Comparison of ENCODE assay signal across 14 cellular contexts in the genomic region with DNA sequence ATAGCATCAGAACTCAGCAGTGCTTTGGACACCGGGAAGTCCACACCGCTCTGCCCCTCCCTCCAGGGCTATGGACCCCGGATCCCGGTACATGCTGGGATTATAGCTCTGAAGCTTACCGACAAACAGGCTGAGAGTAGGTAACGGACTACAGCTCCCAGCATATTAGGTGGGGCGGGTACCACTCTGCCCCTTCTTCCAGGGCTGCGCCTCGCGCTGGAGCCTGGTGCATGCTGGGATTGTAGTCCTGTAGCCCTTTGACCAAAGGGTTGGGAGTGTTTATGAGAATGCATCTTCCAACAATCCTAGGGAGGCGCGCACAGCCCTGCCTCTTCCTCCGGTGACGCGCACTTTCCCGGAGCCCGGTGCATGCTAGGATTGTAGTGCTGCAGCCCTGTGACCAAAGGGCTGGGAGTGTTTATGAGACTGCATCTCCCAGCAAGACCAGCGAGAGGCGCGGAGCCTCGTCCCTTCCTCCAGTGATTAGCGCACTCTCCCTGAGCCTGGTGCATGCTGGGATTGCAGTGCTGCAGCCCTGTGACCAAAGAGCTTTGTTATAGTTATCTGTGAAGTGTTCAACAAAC. TPM values are rescaled to one million over a fixed set of nuclear protein-coding genes. Genes with fewer than 3 reads are reported as not detected.
A peak's percentile ranks its signal among the peaks of the same experiment; 100 is the strongest.
DNase-seq lines count a peak whose midpoint lies in the region; ATAC-seq, FAIRE-seq and TF ChIP-seq lines count a peak whose summit lies in the region.
"Not testable (repeated sequence)": the region's sequence is repeated elsewhere in the genome, so short reads cannot be mapped to it uniquely, and the experiment has no call there.
"Had no signal": no experiment of that assay in that cellular context is flagged by ENCODE, and none has a peak within 500 bp of the region (broad histone marks: within the 10 kb centered on the region; RNA-seq: fewer than 3 reads in every experiment).

No MANE protein-coding gene starts in this region.

- not testable (repeated sequence) for H3K36me3 Mint-ChIP-seq in T-cell; activated CD8-positive, alpha-beta T cell treated with anti-CD3 and anti-CD28 coated beads, Interleukin-2, amount 10 ng/mL, durations not matched to agents 7 days and 5 days (ENCODE audit: low read depth)

- not testable (repeated sequence) for TF ChIP-seq CTCF in A549 (IDR thresholded peaks at IDR 0.05); GM06990 (IDR thresholded peaks at IDR 0.05; ENCODE audit: insufficient read depth, low read length, poor library complexity, severe bottlenecking); K562 (IDR thresholded peaks at IDR 0.05 in 2 of 3, conservative IDR thresholded peaks at IDR 0.05 in 1 of 3; ENCODE audit: insufficient read depth in 2 of 3, low read depth in 1 of 3, low read length in 3 of 3); heart left ventricle (IDR thresholded peaks at IDR 0.05); HepG2 (CRISPR knock-in tag; IDR thresholded peaks at IDR 0.05)

- H3K9me1 ChIP-seq in K562 (ENCODE audit: control insufficient read depth, insufficient read depth, low read length) = not testable (repeated sequence)

- TF ChIP-seq RAD21 in A549 (conservative IDR thresholded peaks at IDR 0.05 in 1 of 2, IDR thresholded peaks at IDR 0.05 in 1 of 2); K562 (CRISPR knock-in tag; conservative IDR thresholded peaks at IDR 0.05 in 1 of 2, IDR thresholded peaks at IDR 0.05 in 1 of 2); HepG2 (CRISPR knock-in tag; IDR thresholded peaks at IDR 0.05): not testable (repeated sequence)

- DNase-seq in A549 (ENCODE audit: low read depth in 1 of 2, low spot score in 1 of 2); GM06990 (ENCODE audit: extremely low read depth, insufficient read length); K562 (ENCODE audit: extremely low read depth in 1 of 4, low spot score in 3 of 4); HepG2 (ENCODE audit: low spot score): not testable (repeated sequence)
- DNase-seq in T-cell = peak in 2 of 34 experiments; percentile 5 to 6
- peak; percentile 27 for DNase-seq in activated CD8-positive, alpha-beta T cell treated with anti-CD3 and anti-CD28 coated beads, Interleukin-2, amount 10 ng/mL, durations not matched to agents 7 days and 5 days
- DNase-seq in heart left ventricle = peak in 3 of 5 donors; percentile 29 to 68 (median 56)
- peak; percentile 20 for DNase-seq in stimulated activated CD4-positive, alpha-beta T cell treated with anti-CD3 and anti-CD28 coated beads, Interleukin-4, amount 100 ng/mL, for 24 hours

- not testable (repeated sequence) for H4K20me1 ChIP-seq in K562 (replicated peaks; ENCODE audit: control insufficient read depth, insufficient read depth, low read length); HepG2 (ENCODE audit: insufficient read depth, low read length)

- TF ChIP-seq EP300 in A549 (IDR thresholded peaks at IDR 0.05); K562 (IDR thresholded peaks at IDR 0.05; ENCODE audit: low read length); HepG2 (IDR thresholded peaks at IDR 0.05; ENCODE audit: low read depth in 2 of 2, low read length in 2 of 2); HepG2 (CRISPR knock-in tag; IDR thresholded peaks at IDR 0.05; ENCODE audit: borderline replicate concordance): not testable (repeated sequence)

- intact Hi-C loops in K562 (cut with micrococcal nuclease); heart left ventricle (cut with DNase I); HepG2 (cut with micrococcal nuclease; ENCODE audit: unreplicated experiment): not testable (repeated sequence)

- in situ Hi-C loops in K562 (cut with MboI); HepG2 (cut with HindIII; ENCODE audit: extremely low pct_ligation_motif_present, low pct_unique_long_range_greater_than_20kb): not testable (repeated sequence)

- not testable (repeated sequence) for H3K27ac ChIP-seq in A549; K562 (ENCODE audit: extremely low read depth, low read depth, low read length); heart left ventricle; HepG2 (ENCODE audit: extremely low read length, insufficient read depth, low read length)

- H3K27ac Mint-ChIP-seq in T-cell; activated CD8-positive, alpha-beta T cell treated with anti-CD3 and anti-CD28 coated beads, Interleukin-2, amount 10 ng/mL, durations not matched to agents 7 days and 5 days: not testable (repeated sequence)

- peak; percentile 45 to 89; a peak in 4 of 6 replicates for ATAC-seq in A549
- ATAC-seq in T-cell (replicated peaks in 1 of 4); activated CD8-positive, alpha-beta T cell treated with anti-CD3 and anti-CD28 coated beads, Interleukin-2, amount 10 ng/mL, durations not matched to agents 7 days and 5 days; K562; heart left ventricle; HepG2: not testable (repeated sequence)

- not testable (repeated sequence) for H3K9me3 ChIP-seq in A549; K562 (replicated peaks; ENCODE audit: control insufficient read depth, insufficient read depth, low read depth, low read length); heart left ventricle; HepG2 (ENCODE audit: low read length)

- H3K4me3 Mint-ChIP-seq in T-cell = peak overlapping the region in 2 of 3 donors; percentile 3 to 53
- H3K4me3 Mint-ChIP-seq in activated CD8-positive, alpha-beta T cell treated with anti-CD3 and anti-CD28 coated beads, Interleukin-2, amount 10 ng/mL, durations not matched to agents 7 days and 5 days = not testable (repeated sequence)

- not testable (repeated sequence) for H3K27me3 ChIP-seq in GM06990 (replicated peaks; ENCODE audit: control insufficient read depth, insufficient read depth, low read length); K562 (ENCODE audit: control insufficient read depth in 2 of 2, insufficient read depth in 2 of 2, low read length in 2 of 2); heart left ventricle; HepG2 (ENCODE audit: control insufficient read depth in 1 of 2, insufficient read depth in 2 of 2, low read length in 2 of 2)

- not testable (repeated sequence) for TF ChIP-seq POLR2A in A549 (IDR thresholded peaks at IDR 0.05; ENCODE audit: low read length); K562 (conservative IDR thresholded peaks at IDR 0.05); heart left ventricle (IDR thresholded peaks at IDR 0.05); HepG2 (IDR thresholded peaks at IDR 0.05; ENCODE audit: insufficient read depth in 1 of 2, low read depth in 2 of 2, low read length in 2 of 2)

- CTCF ChIA-PET in A549 (lab: Yijun Ruan, JAX); T-cell (lab: Charles Lee); activated CD8-positive, alpha-beta T cell treated with anti-CD3 and anti-CD28 coated beads, Interleukin-2, amount 10 ng/mL, durations not matched to agents 7 days and 5 days (lab: Charles Lee); K562 (lab: Yijun Ruan, JAX; ENCODE audit: low intra/inter-chr PET ratio); HepG2 (lab: Yijun Ruan, JAX; ENCODE audit: low intra/inter-chr PET ratio, low total read pairs): not testable (repeated sequence)

- not testable (repeated sequence) for H3K27me3 Mint-ChIP-seq in T-cell; activated CD8-positive, alpha-beta T cell treated with anti-CD3 and anti-CD28 coated beads, Interleukin-2, amount 10 ng/mL, durations not matched to agents 7 days and 5 days (ENCODE audit: low read depth)

- not testable (repeated sequence) for H2AFZ ChIP-seq in K562 (ENCODE audit: low read depth, low read length); HepG2 (ENCODE audit: low read length)

- 4% methylated on average over 4 of the region's 22 CpGs for WGBS in A549 (ENCODE audit: missing lambda C conversion rate)
- no CpG with 5 or more reads among the region's 22 CpGs for WGBS in K562 (ENCODE audit: insufficient coverage, low coverage, missing lambda C conversion rate)
- WGBS in heart left ventricle, 4 donors = 22 to 42% (median 30%) methylated on average over 5 of the region's 22 CpGs; no CpG with 5 or more reads in 1 of the 4 donors
- no CpG with 5 or more reads among the region's 22 CpGs for WGBS in HepG2 (ENCODE audit: low lambda C conversion rate)

- H3K79me2 ChIP-seq in K562 (ENCODE audit: control insufficient read depth, insufficient read depth, low read length); HepG2 (ENCODE audit: insufficient read depth, low read length): not testable (repeated sequence)

- H3K4me2 ChIP-seq in A549 = peak overlapping the region; percentile 39
- H3K4me2 ChIP-seq in K562 (ENCODE audit: insufficient read depth, low read length); HepG2 (ENCODE audit: low read depth, low read length): not testable (repeated sequence)

- H3K9ac ChIP-seq in K562 (ENCODE audit: insufficient read depth in 1 of 2, low read depth in 2 of 2, low read length in 2 of 2); HepG2 (ENCODE audit: insufficient read depth, low read depth, low read length): not testable (repeated sequence)

- POLR2A ChIA-PET in A549 (lab: Yijun Ruan, JAX); T-cell (lab: Charles Lee); activated CD8-positive, alpha-beta T cell treated with anti-CD3 and anti-CD28 coated beads, Interleukin-2, amount 10 ng/mL, durations not matched to agents 7 days and 5 days (lab: Charles Lee); K562 (lab: Yijun Ruan, JAX); HepG2 (lab: Yijun Ruan, JAX): not testable (repeated sequence)

- FAIRE-seq in A549 (lab: Jason Lieb, UNC); HepG2 (lab: Jason Lieb, UNC): not testable (repeated sequence)
- FAIRE-seq in K562 (lab: Jason Lieb, UNC) = peak; percentile 54

- BruUV-seq in K562 (replicated peaks; lab: Mats Ljungman, UMichigan); HepG2 (replicated peaks; lab: Mats Ljungman, UMichigan): not testable (repeated sequence)

- not testable (repeated sequence) for H3K4me1 ChIP-seq in A549; K562 (replicated peaks in 1 of 2; ENCODE audit: control insufficient read depth in 2 of 2, insufficient read depth in 2 of 2, low read length in 2 of 2); heart left ventricle; HepG2 (ENCODE audit: insufficient read depth, low read length)

- H3K4me1 Mint-ChIP-seq in T-cell; activated CD8-positive, alpha-beta T cell treated with anti-CD3 and anti-CD28 coated beads, Interleukin-2, amount 10 ng/mL, durations not matched to agents 7 days and 5 days (ENCODE audit: low read depth): not testable (repeated sequence)

- H3K4me3 ChIP-seq in A549, K562: not testable (repeated sequence)
- H3K4me3 ChIP-seq in GM06990 (replicated peaks; ENCODE audit: low read depth, low read length) (peak overlapping the region; percentile 37), heart left ventricle (peak overlapping the region in 1 of 12 donors; percentile 26), HepG2 (replicated peaks in 1 of 3; ENCODE audit: insufficient read depth in 1 of 3, low read depth in 2 of 3, low read length in 3 of 3) (peak overlapping the region in 1 of 3 experiments; percentile 34; a peak in 2 of 6 replicates)

- not testable (repeated sequence) for H3K36me3 ChIP-seq in GM06990 (ENCODE audit: control insufficient read depth, insufficient read depth, low read length); K562 (ENCODE audit: control insufficient read depth, insufficient read depth, low read length); heart left ventricle; HepG2 (replicated peaks in 1 of 2; ENCODE audit: control insufficient read depth in 1 of 2, insufficient read depth in 2 of 2, low read length in 2 of 2)

- H3K9me3 Mint-ChIP-seq in T-cell; activated CD8-positive, alpha-beta T cell treated with anti-CD3 and anti-CD28 coated beads, Interleukin-2, amount 10 ng/mL, durations not matched to agents 7 days and 5 days (ENCODE audit: insufficient read depth): not testable (repeated sequence)

RNA-seq across cellular contexts. Expression of gene FRG2B, which starts 22.4 kb away (rescaled TPM):
- polyA plus RNA-seq in A549 (2011; rRNA removed) (0.05 TPM in 1 of 2 replicates, not detected in the other), A549 (2017; fragmentation: RNase III; extraction: RNeasy Plus Mini Kit Qiagen cat#74134 plus additional on column Dnase treatment) (not detected in 3 replicates), K562 (2011; rRNA removed) (not detected in 2 replicates), K562 (2014; fragmentation: Illumina TruSeq; extraction: Trizol) (not detected in 2 replicates), K562 (2014; fragmentation: Nextera tagmentation; extraction: Ambion mirVana) (not detected), K562 (2014; rRNA removed) (not detected in 2 replicates), heart left ventricle (not detected), HepG2 (2011; rRNA removed) (not detected in 2 replicates)
- polyA plus RNA-seq in A549 (2012; cell fraction: cytosol; rRNA removed) = 0.03 and 0.06 TPM in 2 replicates
- polyA plus RNA-seq in A549 (2012; cell fraction: nucleus; rRNA removed) = not detected in 2 replicates
- polyA minus RNA-seq in A549 (2011; rRNA and poly(A)+ RNA removed) = 0.49 TPM in 1 of 2 replicates, not detected in the other
- total RNA-seq in T-cell (not detected), K562 (2014; rRNA removed) (not detected in 2 replicates), K562 (2014; rRNA removed; fragmentation: Illumina TruSeq; extraction: Trizol) (not detected in 2 replicates), K562 (2015; rRNA removed; fragmentation: Illumina TruSeq; extraction: Trizol) (not detected in 2 replicates), K562 (2021) (not detected in 2 replicates), heart left ventricle (not detected), HepG2 (2016; rRNA removed; fragmentation: Illumina TruSeq; extraction: Trizol) (not detected in 2 replicates)
- total RNA-seq in activated CD8-positive, alpha-beta T cell treated with anti-CD3 and anti-CD28 coated beads, Interleukin-2, amount 10 ng/mL, durations not matched to agents 7 days and 5 days = not detected
- not detected in 2 replicates for total RNA-seq in K562 (2011; cell fraction: chromatin; rRNA removed; ENCODE audit: low replicate concordance)
- total RNA-seq in K562 (2011; cell fraction: nucleolus; rRNA removed) = not detected in 2 replicates
- not detected in 2 replicates for total RNA-seq in K562 (2011; cell fraction: nucleoplasm; rRNA removed)
- polyA plus RNA-seq in K562 (2011; cell fraction: cytosol; rRNA removed) = not detected in 2 replicates
- polyA plus RNA-seq in K562 (2011; cell fraction: nucleus; rRNA removed) = not detected in 2 replicates
- polyA plus RNA-seq in K562 (2012) = not detected in 2 replicates
- not detected in 2 replicates for polyA minus RNA-seq in K562 (2011; rRNA and poly(A)+ RNA removed)
- not detected in 2 replicates for polyA minus RNA-seq in K562 (2011; cell fraction: cytosol; rRNA and poly(A)+ RNA removed)
- not detected in 2 replicates for polyA minus RNA-seq in K562 (2011; cell fraction: nucleus; rRNA and poly(A)+ RNA removed)
- total RNA-seq in HepG2 (2016; cell fraction: cytosol; rRNA removed; fragmentation: Illumina TruSeq; extraction: Trizol; ENCODE audit: low read depth) = not detected in 2 replicates
- total RNA-seq in HepG2 (2016; cell fraction: insoluble cytoplasmic fraction; rRNA removed; fragmentation: Illumina TruSeq; extraction: Trizol) = not detected in 2 replicates
- not detected in 2 replicates for total RNA-seq in HepG2 (2016; cell fraction: membrane; rRNA removed; fragmentation: Illumina TruSeq; extraction: Trizol)
- total RNA-seq in HepG2 (2016; cell fraction: nucleus; rRNA removed; fragmentation: Illumina TruSeq; extraction: Trizol) = not detected in 2 replicates
- not detected in 2 replicates for polyA plus RNA-seq in HepG2 (2011; cell fraction: cytosol; rRNA removed)
- polyA plus RNA-seq in HepG2 (2011; cell fraction: nucleus; rRNA removed) = not detected in 2 replicates
- polyA plus RNA-seq in HepG2 (2012) = not detected in 2 replicates
- not detected in 2 replicates for polyA plus RNA-seq in HepG2 (2016; cell fraction: cytosol; fragmentation: Illumina TruSeq; extraction: Trizol; ENCODE audit: low read depth)
- not detected in 2 replicates for polyA plus RNA-seq in HepG2 (2016; cell fraction: insoluble cytoplasmic fraction; fragmentation: Illumina TruSeq; extraction: Trizol; ENCODE audit: low read depth)
- not detected in 2 replicates for polyA plus RNA-seq in HepG2 (2016; cell fraction: membrane; fragmentation: Illumina TruSeq; extraction: Trizol; ENCODE audit: low read depth)
- not detected in 2 replicates for polyA plus RNA-seq in HepG2 (2016; cell fraction: nucleus; fragmentation: Illumina TruSeq; extraction: Trizol; ENCODE audit: insufficient read depth, low read depth)
- polyA minus RNA-seq in HepG2 (2011; rRNA and poly(A)+ RNA removed; ENCODE audit: low replicate concordance) = 0.54 TPM in 1 of 2 replicates, not detected in the other
- polyA minus RNA-seq in HepG2 (2011; cell fraction: cytosol; rRNA and poly(A)+ RNA removed) = not detected in 2 replicates
- not detected in 2 replicates for polyA minus RNA-seq in HepG2 (2011; cell fraction: nucleus; rRNA and poly(A)+ RNA removed)
- total RNA-seq: H1, IMR-90, M059J, SJSA1 had no signal
- polyA plus RNA-seq: AG04450, CD14-positive monocyte, H1, IMR-90 had no signal
